In genomic region chr18:49931179-49931578, GRCh38 we compare ENCODE assay signal across 24 cellular contexts.
"Had no signal": no experiment of that assay in that cellular context is flagged by ENCODE, and none has a peak within 500 bp of the region (broad histone marks: within the 10 kb centered on the region; RNA-seq: fewer than 3 reads in every experiment).

No MANE protein-coding gene starts in this region.

- H3K9ac ChIP-seq: SK-N-SH had no signal

- H3K4me1 ChIP-seq: adrenal gland, body of pancreas, breast epithelium, Peyer's patch, SJSA1 had no signal

- DNase-seq: activated CD4-positive, alpha-beta T cell treated with anti-CD3 and anti-CD28 coated beads, Interleukin-2, amount 10 ng/mL, durations not matched to agents 24 days and 14 days; activated CD4-positive, alpha-beta T cell treated with anti-CD3 and anti-CD28 coated beads, Interleukin-2, amount 50 U/mL, for 4 hours; activated CD8-positive, alpha-beta T cell treated with anti-CD3 and anti-CD28 coated beads for 36 hours; activated gamma-delta T cell; activated naive CD4-positive, alpha-beta T cell treated with Interleukin-2 at 50 U/mL for 16 hours; activated T-cell treated with anti-CD3 and anti-CD28 coated beads, Interleukin-2, amount 50 U/mL, for 1 hour; activated T-cell treated with anti-CD3 and anti-CD28 coated beads, Interleukin-2, amount 50 U/mL, for 72 hours; adrenal gland; body of pancreas; Karpas-422; KBM-7; NCI-H1105; NCI-H1417 treated with DMSO at 0.1 percent for 48 hours; NCI-H187 treated with DMSO at 0.1 percent for 48 hours; NCI-H2081; NCI-H345; NCI-H524 treated with DMSO at 0.1 percent for 48 hours; Peyer's patch; RPMI8226; SHP77 treated with DMSO at 0.1 percent for 48 hours; SK-N-SH had no signal

- ATAC-seq: activated CD8-positive, alpha-beta T cell treated with anti-CD3 and anti-CD28 coated beads for 36 hours; activated T-cell treated with anti-CD3 and anti-CD28 coated beads, Interleukin-2, amount 50 U/mL, for 72 hours; activated T-helper 17 cell treated with anti-CD3 and anti-CD28 coated beads, Interleukin-2, amount 50 U/mL, for 72 hours; body of pancreas had no signal

- H3K27ac ChIP-seq: adrenal gland, body of pancreas, breast epithelium, Peyer's patch, SJSA1 had no signal

- H3K9me3 ChIP-seq: adrenal gland, body of pancreas, breast epithelium, Peyer's patch, SJSA1, SK-N-SH had no signal

- H3K27me3 ChIP-seq: adrenal gland, body of pancreas, breast epithelium, Peyer's patch had no signal

- H3K4me2 ChIP-seq: SK-N-SH had no signal

- H3K36me3 ChIP-seq: adrenal gland, breast epithelium, SJSA1 had no signal

- H3K4me3 ChIP-seq: adrenal gland, body of pancreas, breast epithelium, Peyer's patch, SJSA1 had no signal
